Comparison of ENCODE assay signal across 33 cellular contexts in the genomic region with DNA sequence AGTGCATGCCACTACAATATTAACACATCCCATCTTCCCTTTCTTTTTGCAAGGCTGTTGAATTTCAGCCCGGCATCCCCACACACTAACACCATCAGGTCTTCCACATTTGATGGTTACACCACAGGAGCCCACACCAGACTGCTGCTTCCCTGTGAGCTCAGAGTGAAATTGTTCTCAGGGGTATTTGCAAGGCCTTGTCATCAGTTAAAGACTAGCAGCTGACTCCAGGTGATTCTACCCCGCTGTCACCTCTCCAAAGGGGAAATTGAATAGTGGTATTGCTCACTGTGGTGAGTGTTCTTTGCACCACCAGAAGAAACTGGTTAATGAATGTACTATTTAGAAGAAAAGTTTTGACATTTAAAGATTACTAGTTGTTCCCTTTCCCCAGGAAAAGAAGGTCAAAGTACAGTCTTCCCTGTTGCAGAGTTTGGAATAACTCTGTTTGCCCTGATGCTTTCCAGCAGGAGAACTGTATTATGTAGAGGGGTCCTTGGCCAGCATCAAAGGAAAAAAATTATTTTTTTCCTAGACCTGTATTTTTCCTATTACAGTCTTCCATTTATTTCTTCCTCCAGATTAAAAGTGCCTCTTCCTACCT. TPM values are rescaled to one million over a fixed set of nuclear protein-coding genes. Genes with fewer than 3 reads are reported as not detected.
DNase-seq lines count a peak whose midpoint lies in the region; ATAC-seq, FAIRE-seq and TF ChIP-seq lines count a peak whose summit lies in the region.
"Had no signal": no experiment of that assay in that cellular context is flagged by ENCODE, and none has a peak within 500 bp of the region (broad histone marks: within the 10 kb centered on the region; RNA-seq: fewer than 3 reads in every experiment).

No MANE protein-coding gene starts in this region.

- no peak overlapping the region for H2AFZ ChIP-seq in GM12878 (ENCODE audit: control insufficient read depth, low read depth, low read length)
- H2AFZ ChIP-seq: PC-9 had no signal

- RAD21 ChIA-PET in GM12878 (lab: Charles Lee; ENCODE audit: unreplicated experiment) = no interaction called here

- H4K20me1 ChIP-seq in GM12878 (ENCODE audit: control insufficient read depth, insufficient read depth) = no peaks in the 10 kb centered on the region; the same call in none of the 2 replicates

- H3K36me3 Mint-ChIP-seq in activated T-cell treated with anti-CD3 and anti-CD28 coated beads, Interleukin-2, amount 50 U/mL, for 72 hours (ENCODE audit: insufficient read depth in 2 of 2) = peaks cover 4 to 10% of the 10 kb centered on the region in 2 donors
- peaks cover 7 to 20% (median 13%) of the 10 kb centered on the region in 5 donors for H3K36me3 Mint-ChIP-seq in naive thymus-derived CD4-positive, alpha-beta T cell

- TF ChIP-seq POLR2A in GM12878 (IDR thresholded peaks at IDR 0.05; ENCODE audit: low read depth, low read length) = no peak

- H3K4me3 ChIP-seq in GM12878 = no peak overlapping the region
- no peak overlapping the region for H3K4me3 ChIP-seq in naive thymus-derived CD4-positive, alpha-beta T cell (ENCODE audit: low read length)
- H3K4me3 ChIP-seq: PC-9, prostate gland had no signal

- DNase-seq in activated T-cell treated with anti-CD3 and anti-CD28 coated beads, Interleukin-2, amount 50 U/mL, for 72 hours = no peak
- DNase-seq in activated T-cell treated with anti-CD3 and anti-CD28 coated beads for 4 hours (no peak), GM12878 (ENCODE audit: low read depth, low spot score) (no peak), NCI-H187 (lab: John Stamatoyannopoulos, UW) (no peak), RWPE1 (ENCODE audit: low spot score) (no peak), COR-L47 (lab: John Stamatoyannopoulos, UW) (no peak)
- DNase-seq in naive thymus-derived CD4-positive, alpha-beta T cell = no peak
- no peak for DNase-seq in stimulated activated CD4-positive, alpha-beta T cell treated with anti-CD3 and anti-CD28 coated beads, Interleukin-2, amount 100 ng/mL, for 48 hours
- DNase-seq: activated CD4-positive, alpha-beta memory T cell treated with anti-CD3 and anti-CD28 coated beads, Interleukin-2, amount 10 ng/mL, durations not matched to agents 7 days and 5 days; activated CD8-positive, alpha-beta memory T cell treated with anti-CD3 and anti-CD28 coated beads, Interleukin-2, amount 50 U/mL, for 48 hours; activated effector memory CD4-positive, alpha-beta T cell treated with Interleukin-2 at 50 U/mL for 16 hours; central memory CD4-positive, alpha-beta T cell; cortex of kidney; effector memory CD8-positive, alpha-beta T cell; hypothalamus; mesenchymal stem cell; NCI-H1417; NCI-H2029 treated with DMSO at 0.1 percent for 48 hours; NCI-H526; PC-9; SK-N-SH; stimulated activated CD4-positive, alpha-beta T cell treated with anti-CD3 and anti-CD28 coated beads, Interleukin-4, amount 100 ng/mL, for 4 hours; stimulated activated naive CD4-positive, alpha-beta T cell had no signal

- no peaks in the 10 kb centered on the region for H3K9me3 Mint-ChIP-seq in activated T-cell treated with anti-CD3 and anti-CD28 coated beads, Interleukin-2, amount 50 U/mL, for 72 hours
- no peaks in the 10 kb centered on the region for H3K9me3 Mint-ChIP-seq in naive thymus-derived CD4-positive, alpha-beta T cell
- H3K9me3 Mint-ChIP-seq: activated CD4-positive, alpha-beta memory T cell treated with anti-CD3 and anti-CD28 coated beads, Interleukin-2, amount 10 ng/mL, durations not matched to agents 7 days and 5 days; CD14-positive monocyte; effector memory CD8-positive, alpha-beta T cell; T-helper 1 cell treated with Interleukin-12 subunit alpha and Interleukin-12 subunit beta and Interleukin-4 antibody, amounts not matched to agents 30 μg/mL and 1 μg/mL, for 36 hours; type B pancreatic cell had no signal

- POLR2A ChIA-PET in GM12878 (lab: Charles Lee) (no interaction called here), RWPE1 (lab: Yijun Ruan, JAX; ENCODE audit: low non-redundant PET) (no interaction called here)
- POLR2A ChIA-PET in naive thymus-derived CD4-positive, alpha-beta T cell (lab: Charles Lee) = no interaction called here

- no peak for TF ChIP-seq EP300 in GM12878 (IDR thresholded peaks at IDR 0.05; ENCODE audit: borderline replicate concordance in 1 of 2, control insufficient read depth in 1 of 2, low read depth in 2 of 2, low read length in 2 of 2)

- TF ChIP-seq CTCF in GM12878 (IDR thresholded peaks at IDR 0.05 in 2 of 3, conservative IDR thresholded peaks at IDR 0.05 in 1 of 3; ENCODE audit: control insufficient read depth in 2 of 3, extremely low read depth in 1 of 3, insufficient read depth in 1 of 3, low read depth in 3 of 3, low read length in 3 of 3) = no peak
- no peak for TF ChIP-seq CTCF in RWPE1 (conservative IDR thresholded peaks at IDR 0.05; ENCODE audit: low read depth)

- no peaks in the 10 kb centered on the region for H3K27me3 Mint-ChIP-seq in activated T-cell treated with anti-CD3 and anti-CD28 coated beads, Interleukin-2, amount 50 U/mL, for 72 hours (ENCODE audit: low read depth)
- no peaks in the 10 kb centered on the region for H3K27me3 Mint-ChIP-seq in naive thymus-derived CD4-positive, alpha-beta T cell
- H3K27me3 Mint-ChIP-seq: activated CD4-positive, alpha-beta memory T cell treated with anti-CD3 and anti-CD28 coated beads, Interleukin-2, amount 10 ng/mL, durations not matched to agents 7 days and 5 days; effector memory CD8-positive, alpha-beta T cell; type B pancreatic cell had no signal

- peaks cover 22% of the 10 kb centered on the region for H3K4me1 Mint-ChIP-seq in activated T-cell treated with anti-CD3 and anti-CD28 coated beads, Interleukin-2, amount 50 U/mL, for 72 hours (ENCODE audit: low read depth)
- H3K4me1 Mint-ChIP-seq in naive thymus-derived CD4-positive, alpha-beta T cell = peaks cover 3 to 15% (median 12%) of the 10 kb centered on the region in 7 donors

- CTCF ChIA-PET in GM12878 (lab: Yijun Ruan, JAX) (no interaction called here), RWPE1 (lab: Yijun Ruan, JAX) (no interaction called here)
- CTCF ChIA-PET in naive thymus-derived CD4-positive, alpha-beta T cell (lab: Charles Lee) = no interaction called here

- H3K27ac ChIP-seq in GM12878 (ENCODE audit: control insufficient read depth, insufficient read depth) (no peak overlapping the region), RWPE1 (no peak overlapping the region)
- H3K27ac ChIP-seq in naive thymus-derived CD4-positive, alpha-beta T cell (ENCODE audit: low read depth, low read length) = no peak overlapping the region
- H3K27ac ChIP-seq: PC-9, prostate gland had no signal

- no peaks in the 10 kb centered on the region for H3K4me1 ChIP-seq in GM12878 (ENCODE audit: control insufficient read depth, insufficient read depth, low read length)
- peaks cover 0 to 3% of the 10 kb centered on the region in 2 donors for H3K4me1 ChIP-seq in naive thymus-derived CD4-positive, alpha-beta T cell (ENCODE audit: control insufficient read depth in 2 of 2, insufficient read depth in 2 of 2, low read length in 2 of 2)
- H3K4me1 ChIP-seq: prostate gland had no signal

- H3K4me2 ChIP-seq in GM12878 (ENCODE audit: control insufficient read depth, insufficient read depth) = no peak overlapping the region
- H3K4me2 ChIP-seq: PC-9, SK-N-SH had no signal

- no peak overlapping the region for H3K4me3 Mint-ChIP-seq in activated T-cell treated with anti-CD3 and anti-CD28 coated beads, Interleukin-2, amount 50 U/mL, for 72 hours
- no peak overlapping the region for H3K4me3 Mint-ChIP-seq in naive thymus-derived CD4-positive, alpha-beta T cell
- H3K4me3 Mint-ChIP-seq: activated CD4-positive, alpha-beta memory T cell treated with anti-CD3 and anti-CD28 coated beads, Interleukin-2, amount 10 ng/mL, durations not matched to agents 7 days and 5 days; CD14-positive monocyte; effector memory CD8-positive, alpha-beta T cell; T-helper 1 cell treated with Interleukin-12 subunit alpha and Interleukin-12 subunit beta and Interleukin-4 antibody, amounts not matched to agents 30 μg/mL and 1 μg/mL, for 36 hours; type B pancreatic cell had no signal

- 93% methylated on average over 2 of the region's 2 CpGs for WGBS in GM12878 (ENCODE audit: insufficient coverage, insufficient replicate concordance, low lambda C conversion rate, missing lambda C conversion rate)

- no peaks in the 10 kb centered on the region for H3K9me3 ChIP-seq in GM12878 (replicated peaks; ENCODE audit: control insufficient read depth, insufficient read depth, low read length)
- no peaks in the 10 kb centered on the region for H3K9me3 ChIP-seq in naive thymus-derived CD4-positive, alpha-beta T cell (ENCODE audit: control insufficient read depth in 2 of 3, low read length in 3 of 3)
- H3K9me3 ChIP-seq: prostate gland, SK-N-SH had no signal

- SMC1A ChIA-PET in GM12878 (lab: Charles Lee; ENCODE audit: uncharacterized antibody, unreplicated experiment) = no interaction called here

- no peaks in the 10 kb centered on the region for H3K27me3 ChIP-seq in GM12878 (replicated peaks in 1 of 2; ENCODE audit: control insufficient read depth in 2 of 2, insufficient read depth in 2 of 2, low read length in 1 of 2)
- no peaks in the 10 kb centered on the region for H3K27me3 ChIP-seq in naive thymus-derived CD4-positive, alpha-beta T cell (ENCODE audit: control insufficient read depth in 2 of 2, insufficient read depth in 2 of 2, low read length in 2 of 2)

- no peaks in the 10 kb centered on the region for H3K79me2 ChIP-seq in GM12878 (ENCODE audit: control insufficient read depth, insufficient read depth, low read length)

- FAIRE-seq in GM12878 (lab: Jason Lieb, UNC) = no peak
- FAIRE-seq: astrocyte, GM18507, H1, TTC549 had no signal

- in situ Hi-C loops in GM12878 (cut with MboI) = no loop called here

- H3K27ac Mint-ChIP-seq in activated T-cell treated with anti-CD3 and anti-CD28 coated beads, Interleukin-2, amount 50 U/mL, for 72 hours = peak overlapping the region; percentile 78
- H3K27ac Mint-ChIP-seq in naive thymus-derived CD4-positive, alpha-beta T cell = peak overlapping the region in 7 of 9 donors; percentile 37 to 87 (median 44)
- H3K27ac Mint-ChIP-seq: activated CD4-positive, alpha-beta memory T cell treated with anti-CD3 and anti-CD28 coated beads, Interleukin-2, amount 10 ng/mL, durations not matched to agents 7 days and 5 days; type B pancreatic cell had no signal

- no peak for ATAC-seq in activated T-cell treated with anti-CD3 and anti-CD28 coated beads, Interleukin-2, amount 50 U/mL, for 72 hours (replicated peaks in 1 of 2)
- ATAC-seq in GM12878 = no peak
- no peak for ATAC-seq in naive thymus-derived CD4-positive, alpha-beta T cell
- ATAC-seq: activated CD4-positive, CD25-positive, alpha-beta regulatory T cell treated with anti-CD3 and anti-CD28 coated beads, Interleukin-2, amount 50 U/mL, for 24 hours; effector memory CD8-positive, alpha-beta T cell; Right ventricle myocardium inferior had no signal

- no TSS peak for BruUV-seq in GM12878 (replicated peaks; lab: Mats Ljungman, UMichigan)

- H3K9ac ChIP-seq in GM12878 (ENCODE audit: control insufficient read depth, insufficient read depth, low read length) = no peak overlapping the region
- H3K9ac ChIP-seq: SK-N-SH had no signal

- intact Hi-C loops in GM12878 (cut with micrococcal nuclease; ENCODE audit: unreplicated experiment) = no loop called here
- intact Hi-C loops in naive thymus-derived CD4-positive, alpha-beta T cell (cut with micrococcal nuclease) = no loop called here

- TF ChIP-seq RAD21 in GM12878 (IDR thresholded peaks at IDR 0.05; ENCODE audit: insufficient read depth, low read depth, low read length) = no peak

- peaks cover 13 to 26% of the 10 kb centered on the region in 2 experiments for H3K36me3 ChIP-seq in GM12878 (ENCODE audit: control insufficient read depth in 2 of 2, insufficient read depth in 2 of 2, low read length in 1 of 2)
- H3K36me3 ChIP-seq in naive thymus-derived CD4-positive, alpha-beta T cell (ENCODE audit: control insufficient read depth in 2 of 3, insufficient read depth in 3 of 3, low read length in 3 of 3) = peaks cover 0 to 77% (median 8%) of the 10 kb centered on the region in 3 experiments

RNA-seq across cellular contexts. Expression of gene BID, which starts 41.9 kb away (rescaled TPM):
- total RNA-seq in activated T-cell treated with anti-CD3 and anti-CD28 coated beads, Interleukin-2, amount 50 U/mL, for 72 hours = 10 to 100 TPM in 1 of 2 donors, 1 to 10 TPM in 1; 7.7 to 11.6 TPM
- total RNA-seq in GM12878 (2013; cell fraction: nucleolus; rRNA removed) = 36.6 and 37.1 TPM in 2 replicates
- total RNA-seq in GM12878 (2014; rRNA removed) (166 and 179 TPM in 2 replicates), GM12878 (2014; rRNA removed; fragmentation: Illumina TruSeq; extraction: Trizol) (56.4 and 65.9 TPM in 2 replicates), GM12878 (2021) (126 and 131 TPM in 2 replicates)
- polyA plus RNA-seq in GM12878 (2011; ENCODE audit: low read depth) = 51.7 TPM
- polyA plus RNA-seq in GM12878 (2011; rRNA removed) (79.3 and 145 TPM in 2 replicates), GM12878 (2014; fragmentation: Illumina TruSeq; extraction: Trizol) (30.8 and 38.9 TPM in 2 replicates), GM12878 (2014; fragmentation: Nextera tagmentation; extraction: Ambion mirVana) (10 to 100 TPM in 1 of 2 experiments, 1 to 10 TPM in 1; 7.9 to 16.9 TPM), GM12878 (2014; rRNA removed) (241 and 247 TPM in 2 replicates), GM12878 (2016; fragmentation: Nextera tagmentation; extraction: Ambion mirVana) (100 to 1,000 TPM; 186 to 203 TPM)
- 332 and 398 TPM in 2 replicates for polyA plus RNA-seq in GM12878 (2011; cell fraction: cytosol; rRNA removed)
- 195 and 197 TPM in 2 replicates for polyA plus RNA-seq in GM12878 (2011; cell fraction: nucleus; rRNA removed)
- 71.3 and 110 TPM in 2 replicates for polyA plus RNA-seq in GM12878 (2012)
- 35.4 and 90.0 TPM in 2 replicates for polyA minus RNA-seq in GM12878 (2011; rRNA and poly(A)+ RNA removed)
- 31.7 and 32.0 TPM in 2 replicates for polyA minus RNA-seq in GM12878 (2011; cell fraction: cytosol; rRNA and poly(A)+ RNA removed)
- 8.3 and 16.3 TPM in 2 replicates for polyA minus RNA-seq in GM12878 (2011; cell fraction: nucleus; rRNA and poly(A)+ RNA removed)
- total RNA-seq in naive thymus-derived CD4-positive, alpha-beta T cell = 10 to 100 TPM; 15.4 to 64.6 (median 21.9) TPM
- 10 to 100 TPM; 51.4 to 66.2 TPM for polyA plus RNA-seq in naive thymus-derived CD4-positive, alpha-beta T cell
